19 cellular contexts compared by ENCODE assay signal in the genomic region with DNA sequence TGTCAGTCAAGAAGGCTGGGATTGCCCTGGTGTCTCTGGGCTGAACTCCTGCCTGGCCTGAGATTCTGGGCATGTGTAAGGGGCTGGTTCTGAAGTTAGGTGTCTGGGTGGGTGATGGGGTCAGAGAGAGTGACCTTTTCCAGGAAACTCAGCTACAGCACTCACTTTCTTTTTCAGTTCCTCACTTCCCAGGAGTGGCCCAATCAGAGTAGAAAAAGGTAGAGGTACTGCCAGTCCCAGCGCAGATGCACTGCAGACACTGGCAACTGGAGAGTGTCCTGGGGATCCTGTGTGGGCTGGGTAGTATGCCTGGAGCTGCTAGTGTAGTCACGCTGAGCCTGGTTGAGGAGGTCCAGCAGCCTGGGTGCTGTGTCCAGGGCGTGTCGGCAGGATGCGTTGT. TPM values are rescaled to one million over a fixed set of nuclear protein-coding genes. Genes with fewer than 3 reads are reported as not detected.
DNase-seq lines count a peak whose midpoint lies in the region; FAIRE-seq and TF ChIP-seq lines count a peak whose summit lies in the region.
"Had no signal": no experiment of that assay in that cellular context is flagged by ENCODE, and none has a peak within 500 bp of the region (broad histone marks: within the 10 kb centered on the region; RNA-seq: fewer than 3 reads in every experiment).

No MANE protein-coding gene starts in this region.

- WGBS in sigmoid colon, 2 donors = 78 to 87% methylated on average over 5 of the region's 5 CpGs

- TF ChIP-seq EP300 in sigmoid colon (IDR thresholded peaks at IDR 0.05) = no peak

- H3K4me3 ChIP-seq in sigmoid colon (no peak overlapping the region), left ventricle myocardium inferior (no peak overlapping the region)
- H3K4me3 ChIP-seq: HAP-1 had no signal

- no peaks in the 10 kb centered on the region for H3K4me1 ChIP-seq in sigmoid colon
- H3K4me1 ChIP-seq in left ventricle myocardium inferior = no peaks in the 10 kb centered on the region
- H3K4me1 ChIP-seq: HAP-1 had no signal

- TF ChIP-seq CTCF in sigmoid colon (IDR thresholded peaks at IDR 0.05) = no peak
- no peak for TF ChIP-seq CTCF in left ventricle myocardium inferior (IDR thresholded peaks at IDR 0.05; ENCODE audit: borderline replicate concordance)

- H3K27ac ChIP-seq in caudate nucleus (ENCODE audit: low read depth, low read length) = peak overlapping the region; percentile 90
- no peak overlapping the region for H3K27ac ChIP-seq in sigmoid colon
- H3K27ac ChIP-seq in left ventricle myocardium inferior (replicated peaks) = no peak overlapping the region

- intact Hi-C loops in sigmoid colon (cut with DNase I) = no loop called here
- intact Hi-C loops in left ventricle myocardium inferior (cut with micrococcal nuclease) = no loop called here

- H3K27me3 ChIP-seq in sigmoid colon (no peaks in the 10 kb centered on the region), left ventricle myocardium inferior (ENCODE audit: low read depth) (no peaks in the 10 kb centered on the region)

- no peak for FAIRE-seq in GM12891 (lab: Jason Lieb, UNC)
- FAIRE-seq: GM12892, H54 had no signal

- H3K9me3 ChIP-seq in sigmoid colon = no peaks in the 10 kb centered on the region
- peaks cover 7% of the 10 kb centered on the region for H3K9me3 ChIP-seq in left ventricle myocardium inferior (replicated peaks)
- H3K9me3 ChIP-seq: HAP-1 had no signal

- TF ChIP-seq POLR2A in GM12891 (IDR thresholded peaks at IDR 0.05; ENCODE audit: low read depth, low read length) = no peak
- TF ChIP-seq POLR2A in sigmoid colon (IDR thresholded peaks at IDR 0.05) = no peak

- DNase-seq in GM12891 (ENCODE audit: insufficient read length, low spot score) (no peak), MV-4-11 (lab: John Stamatoyannopoulos, UW) (peak; percentile 5), caudate nucleus (lab: John Stamatoyannopoulos, UW) (no peak), sigmoid colon (peak; percentile 35), glomerular visceral epithelial cell (ENCODE audit: extremely low spot score) (no peak), left ventricle myocardium inferior (no peak), NCI-H1436 (lab: John Stamatoyannopoulos, UW) (no peak), NCI-H1092 treated with DMSO at 0.1 percent for 48 hours (lab: John Stamatoyannopoulos, UW) (no peak)
- DNase-seq: Calu3; CD4-positive, alpha-beta memory T cell; COR-L47; DMS53; DMS79 treated with DMSO at 0.1 percent for 48 hours; GF-D8; GOT3; HFFc6 had no signal

- no peaks in the 10 kb centered on the region for H3K36me3 ChIP-seq in sigmoid colon
- H3K36me3 ChIP-seq in left ventricle myocardium inferior = no peaks in the 10 kb centered on the region
- H3K36me3 ChIP-seq: HAP-1 had no signal

TF ChIP-seq in GM12891, 5 proteins besides CTCF, POLR2A, EP300 and RAD21:
- no peak for TF ChIP-seq PAX5 (IDR thresholded peaks at IDR 0.05; ENCODE audit: insufficient read depth, low read length, severe bottlenecking)
- TF ChIP-seq TAF1 (IDR thresholded peaks at IDR 0.05; ENCODE audit: low read depth, low read length) = no peak
- TF ChIP-seq SPI1 (IDR thresholded peaks at IDR 0.05; ENCODE audit: low read depth, low read length) = peak; percentile 32; the same call in 1 of the 2 replicates
- TF ChIP-seq POU2F2 (IDR thresholded peaks at IDR 0.05; ENCODE audit: low read depth, low read length) = no peak

RNA-seq across cellular contexts. Expression of a gene that starts 46.5 kb away (rescaled TPM):
- 80.9 TPM for polyA plus RNA-seq in GM12891 (2012; ENCODE audit: low read depth, missing spikeins)
- 10 to 100 TPM; 49.0 to 64.8 (median 57.7) TPM for total RNA-seq in sigmoid colon
- polyA plus RNA-seq in sigmoid colon = 100 to 1,000 TPM in 1 of 3 donors, 10 to 100 TPM in 2; 64.9 to 102 (median 71.4) TPM
- total RNA-seq in left ventricle myocardium inferior = 99.0 TPM

Comparison
In these comparisons a context has a peak if more than half of its experiments do, and no peak if none do; other contexts are left out.
1. DNase-seq: peak in MV-4-11 (single experiment) and sigmoid colon (single experiment); none in GM12891 (single experiment), caudate nucleus (0 of 61), glomerular visceral epithelial cell (single experiment), left ventricle myocardium inferior (single experiment), NCI-H1436 (single experiment) and NCI-H1092 treated with DMSO at 0.1 percent for 48 hours (single experiment).